ENCODE assay signal across 21 cellular contexts in the genomic region with DNA sequence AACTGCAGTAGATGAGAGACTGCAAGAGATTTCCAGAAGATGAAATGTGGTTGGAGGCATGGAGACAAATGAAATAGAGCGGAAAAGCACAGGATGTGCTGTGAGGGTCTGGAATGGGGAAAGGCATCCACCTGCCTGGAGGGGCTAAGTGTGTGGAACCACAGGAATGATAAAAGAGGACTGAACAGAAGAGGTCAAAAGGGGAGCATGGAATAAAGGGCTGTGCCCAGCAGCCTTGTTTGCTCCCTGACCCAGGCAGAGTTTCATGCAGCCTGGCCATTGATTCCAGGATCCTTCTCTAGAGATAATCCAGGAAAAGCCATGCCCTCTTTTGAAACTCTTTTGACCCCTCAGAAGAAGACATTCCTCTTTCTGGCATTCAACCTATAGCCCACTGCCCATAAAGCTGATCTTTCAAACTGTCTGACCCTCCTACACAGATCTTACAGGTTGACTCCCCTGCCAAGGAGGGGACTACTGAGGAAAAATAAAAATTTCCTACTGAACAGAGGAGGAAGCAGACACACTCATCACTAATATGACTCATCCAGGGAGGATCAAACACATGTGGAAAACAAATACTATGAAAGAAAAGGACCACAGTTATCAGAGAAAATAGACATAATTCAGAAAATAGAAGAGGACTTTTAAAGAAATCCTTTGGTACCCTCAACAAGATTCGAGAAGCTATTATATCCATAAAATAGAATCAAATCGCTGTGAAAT.
DNase-seq lines count a peak whose midpoint lies in the region; ATAC-seq and TF ChIP-seq lines count a peak whose summit lies in the region.
"Had no signal": no experiment of that assay in that cellular context is flagged by ENCODE, and none has a peak within 500 bp of the region (broad histone marks: within the 10 kb centered on the region; RNA-seq: fewer than 3 reads in every experiment).

No MANE protein-coding gene starts in this region.

- H3K79me2 ChIP-seq in neural progenitor cell (ENCODE audit: low read depth) (no peaks in the 10 kb centered on the region), hepatocyte (no peaks in the 10 kb centered on the region)

- H4K20me1 ChIP-seq in neural progenitor cell (ENCODE audit: low read depth) (no peaks in the 10 kb centered on the region), hepatocyte (ENCODE audit: insufficient read depth, poor library complexity, severe bottlenecking) (no peaks in the 10 kb centered on the region)
- H4K20me1 ChIP-seq: BLaER1 treated with 17β-estradiol and CSF1 and Interleukin-3, amounts not matched to agents 10 nM and 100 nM had no signal

- peaks cover 4% of the 10 kb centered on the region for H3K36me3 Mint-ChIP-seq in neural progenitor cell
- H3K36me3 Mint-ChIP-seq: CD4-positive, alpha-beta memory T cell had no signal

- no peak overlapping the region for H3K9ac ChIP-seq in neural progenitor cell
- H3K9ac ChIP-seq: BLaER1 treated with 17β-estradiol and CSF1 and Interleukin-3, amounts not matched to agents 10 nM and 100 nM had no signal

- H3K4me1 Mint-ChIP-seq in neural progenitor cell = peaks cover 30% of the 10 kb centered on the region
- H3K4me1 Mint-ChIP-seq: CD4-positive, alpha-beta memory T cell had no signal

- 92% methylated on average over 3 of the region's 3 CpGs for WGBS in hepatocyte (ENCODE audit: low lambda C conversion rate, missing lambda C conversion rate)
- WGBS in spleen, 5 donors = 84 to 93% (median 89%) methylated on average over 3 of the region's 3 CpGs

- no peak overlapping the region for H2AFZ ChIP-seq in neural progenitor cell (replicated peaks)
- H2AFZ ChIP-seq in hepatocyte = no peak overlapping the region

- H3K4me1 ChIP-seq in RWPE2 (ENCODE audit: insufficient read depth, poor library complexity, severe bottlenecking) (no peaks in the 10 kb centered on the region), neural progenitor cell (peaks cover 32% of the 10 kb centered on the region), hepatocyte (ENCODE audit: insufficient read depth) (no peaks in the 10 kb centered on the region), spleen (no peaks in the 10 kb centered on the region)
- H3K4me1 ChIP-seq: BLaER1 treated with 17β-estradiol and CSF1 and Interleukin-3, amounts not matched to agents 10 nM and 100 nM; Caco-2 had no signal

- DNase-seq in DMS53 (lab: John Stamatoyannopoulos, UW) (peak; percentile 68), RWPE2 (ENCODE audit: low spot score) (no peak), fibroblast of mammary gland (ENCODE audit: low read depth) (peak; percentile 3), neural progenitor cell (ENCODE audit: low spot score) (peak; percentile 78), hepatocyte (ENCODE audit: low spot score) (no peak), spleen (no peak), NCI-H524 treated with DMSO at 0.1 percent for 48 hours (lab: John Stamatoyannopoulos, UW) (no peak)
- DNase-seq: ACHN; Caco-2; CD4-positive, alpha-beta memory T cell; DMS 273 treated with DMSO at 0.1 percent for 48 hours; GF-D8; KG1; NCI-H1092; NCI-H1436; NCI-H187 treated with DMSO at 0.1 percent for 48 hours had no signal

- peaks cover 3% of the 10 kb centered on the region for H3K27me3 ChIP-seq in RWPE2 (ENCODE audit: insufficient read depth, poor library complexity, severe bottlenecking)
- no peaks in the 10 kb centered on the region for H3K27me3 ChIP-seq in neural progenitor cell
- H3K27me3 ChIP-seq in hepatocyte = no peaks in the 10 kb centered on the region
- H3K27me3 ChIP-seq in spleen (replicated peaks in 1 of 7) = peaks cover 0 to 6% (median 0%) of the 10 kb centered on the region in 7 donors
- H3K27me3 ChIP-seq: BLaER1 treated with 17β-estradiol and CSF1 and Interleukin-3, amounts not matched to agents 10 nM and 100 nM had no signal

- TF ChIP-seq CTCF in RWPE2 (IDR thresholded peaks at IDR 0.05; ENCODE audit: poor library complexity, severe bottlenecking) (no peak), fibroblast of mammary gland (conservative IDR thresholded peaks at IDR 0.05; ENCODE audit: control insufficient read depth, insufficient read depth, low read depth, low read length) (no peak), neural progenitor cell (IDR thresholded peaks at IDR 0.05) (no peak), hepatocyte (IDR thresholded peaks at IDR 0.05; ENCODE audit: poor library complexity) (no peak), spleen (IDR thresholded peaks at IDR 0.05 in 8 of 11, conservative IDR thresholded peaks at IDR 0.05 in 3 of 11) (no peak)

- no peaks in the 10 kb centered on the region for H3K9me2 ChIP-seq in hepatocyte (replicated peaks; ENCODE audit: insufficient read depth)

- H3K27ac ChIP-seq in RWPE2 (ENCODE audit: poor library complexity, severe bottlenecking) = no peak overlapping the region
- peak overlapping the region; percentile 22 for H3K27ac ChIP-seq in neural progenitor cell
- H3K27ac ChIP-seq in hepatocyte = no peak overlapping the region
- H3K27ac ChIP-seq in spleen = no peak overlapping the region
- H3K27ac ChIP-seq: 22Rv1; BLaER1 treated with 17β-estradiol and CSF1 and Interleukin-3, amounts not matched to agents 10 nM and 100 nM had no signal

- H3K27ac Mint-ChIP-seq in neural progenitor cell = peak overlapping the region; percentile 36
- H3K27ac Mint-ChIP-seq: CD4-positive, alpha-beta memory T cell had no signal

- H3K4me3 ChIP-seq in RWPE2 (ENCODE audit: severe bottlenecking) (no peak overlapping the region), fibroblast of mammary gland (ENCODE audit: control insufficient read depth, low read depth, low read length) (no peak overlapping the region), neural progenitor cell (no peak overlapping the region), hepatocyte (no peak overlapping the region), spleen (no peak overlapping the region)
- H3K4me3 ChIP-seq: BLaER1 treated with 17β-estradiol and CSF1 and Interleukin-3, amounts not matched to agents 10 nM and 100 nM had no signal

- ATAC-seq in RWPE2 (ENCODE audit: low read depth) (peak; percentile 42; the same call in 1 of the 3 replicates), HG03159 (IDR thresholded peaks at IDR 0.05; ENCODE audit: unreplicated experiment) (no peak)
- ATAC-seq: Panc1, Right ventricle myocardium inferior had no signal

- no peaks in the 10 kb centered on the region for H3K9me3 ChIP-seq in RWPE2 (ENCODE audit: severe bottlenecking)
- no peaks in the 10 kb centered on the region for H3K9me3 ChIP-seq in neural progenitor cell (ENCODE audit: low read depth)
- H3K9me3 ChIP-seq in hepatocyte (ENCODE audit: low read depth) = no peaks in the 10 kb centered on the region
- H3K9me3 ChIP-seq in spleen = no peaks in the 10 kb centered on the region
- H3K9me3 ChIP-seq: Caco-2 had no signal

- peaks cover 10% of the 10 kb centered on the region for H3K27me3 Mint-ChIP-seq in neural progenitor cell (ENCODE audit: insufficient read depth, low read depth)

- no peak for TF ChIP-seq POLR2A in spleen (IDR thresholded peaks at IDR 0.05)

- peaks cover 4% of the 10 kb centered on the region for H3F3A ChIP-seq in neural progenitor cell (ENCODE audit: low read depth)

- H3K4me2 ChIP-seq in neural progenitor cell = peak overlapping the region; percentile 59
- H3K4me2 ChIP-seq in hepatocyte = no peak overlapping the region
- H3K4me2 ChIP-seq: BLaER1 treated with 17β-estradiol and CSF1 and Interleukin-3, amounts not matched to agents 10 nM and 100 nM had no signal

- intact Hi-C loops in spleen (cut with DNase I; ENCODE audit: low total_unique reads) = no loop called here

- H3K9me3 Mint-ChIP-seq in neural progenitor cell = peaks cover 19% of the 10 kb centered on the region

- no peak overlapping the region for H3K4me3 Mint-ChIP-seq in neural progenitor cell
- H3K4me3 Mint-ChIP-seq: CD4-positive, alpha-beta memory T cell had no signal

- H3K36me3 ChIP-seq in RWPE2 (ENCODE audit: low read depth) = no peaks in the 10 kb centered on the region
- H3K36me3 ChIP-seq in neural progenitor cell = no peaks in the 10 kb centered on the region
- no peaks in the 10 kb centered on the region for H3K36me3 ChIP-seq in hepatocyte (replicated peaks; ENCODE audit: insufficient read depth, low read depth)
- no peaks in the 10 kb centered on the region for H3K36me3 ChIP-seq in spleen
- H3K36me3 ChIP-seq: BLaER1 treated with 17β-estradiol and CSF1 and Interleukin-3, amounts not matched to agents 10 nM and 100 nM had no signal

Comparison
In these comparisons a context has a peak if more than half of its experiments do, and no peak if none do; other contexts are left out.
1. DNase-seq: peak in DMS53 (single experiment), fibroblast of mammary gland (single experiment) and neural progenitor cell (single experiment); none in RWPE2 (single experiment), hepatocyte (single experiment), spleen (single experiment) and NCI-H524 treated with DMSO at 0.1 percent for 48 hours (single experiment).